Comparison of ENCODE assay signal across 10 cellular contexts in the genomic region with DNA sequence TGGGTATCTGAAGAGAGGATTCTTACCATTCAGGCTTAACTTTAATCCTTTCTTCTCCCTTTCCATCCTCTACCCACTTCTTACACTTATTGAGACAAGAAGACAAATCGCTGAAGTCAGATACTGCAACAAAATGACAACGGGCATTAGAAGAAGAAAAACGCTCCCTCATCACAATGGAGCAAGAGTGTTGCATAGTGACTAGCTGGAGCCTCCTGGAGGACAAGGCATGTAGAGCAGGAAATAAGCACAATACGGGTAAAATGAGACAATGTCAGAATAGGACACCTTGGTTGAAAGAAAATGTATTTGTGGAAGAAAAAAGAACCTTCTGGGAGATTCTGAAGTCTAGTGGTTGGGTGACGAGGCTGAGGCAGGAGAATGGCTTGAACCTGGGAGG.
DNase-seq lines count a peak whose midpoint lies in the region; ATAC-seq, FAIRE-seq and TF ChIP-seq lines count a peak whose summit lies in the region.
"Had no signal": no experiment of that assay in that cellular context is flagged by ENCODE, and none has a peak within 500 bp of the region (broad histone marks: within the 10 kb centered on the region; RNA-seq: fewer than 3 reads in every experiment).

No MANE protein-coding gene starts in this region.

- DNase-seq in A673 (ENCODE audit: low spot score) (peak; percentile 90), H54 (ENCODE audit: insufficient read length, low spot score) (peak; percentile 7), iPS DF 4.7 (ENCODE audit: extremely low read depth, low spot score) (peak; percentile 38), HK-2 (ENCODE audit: unreplicated experiment) (no peak), AG08395 (ENCODE audit: low spot score) (no peak)
- DNase-seq: activated CD4-positive, alpha-beta T cell treated with anti-CD3 and anti-CD28 coated beads, Interleukin-2, amount 50 U/mL, for 1 hour had no signal

- ATAC-seq in GM21528 (IDR thresholded peaks at IDR 0.05; ENCODE audit: low FRiP score, unreplicated experiment) (no peak), esophagus mucosa (no peak)
- ATAC-seq: K562 had no signal

- no peak overlapping the region; the same call in 1 of the 2 replicates for H3K4me2 ChIP-seq in OCI-LY1 (ENCODE audit: low read length)

- H3K9me2 ChIP-seq in OCI-LY1 (ENCODE audit: low read depth, low read length) = no peaks in the 10 kb centered on the region

- no peaks in the 10 kb centered on the region for H3F3A ChIP-seq in OCI-LY1 (ENCODE audit: insufficient read depth, low read length)

- peak; percentile 75 for FAIRE-seq in H54 (lab: Jason Lieb, UNC)
- FAIRE-seq: K562 had no signal

- H3K9ac ChIP-seq in OCI-LY1 (ENCODE audit: low read length) = no peak overlapping the region

- CTCF ChIA-PET in A673 (lab: Charles Lee) = interaction anchor here (0.7 kb wide), 1 partner anchor 217 kb away, joined by 3 read pairs; no protein-coding TSS in a partner anchor

- H3K9me3 ChIP-seq in A673 (ENCODE audit: low read depth, low read length, poor library complexity, severe bottlenecking) = no peaks in the 10 kb centered on the region
- H3K9me3 ChIP-seq in OCI-LY1 (ENCODE audit: low read length) = no peaks in the 10 kb centered on the region

- intact Hi-C loops in A673 (cut with micrococcal nuclease; ENCODE audit: unreplicated experiment) = loop anchor here (2.0 to 5.0 kb wide), 3 partner anchors 218 to 862 kb away; no protein-coding TSS in a partner anchor

- H3K27ac ChIP-seq in A673 (ENCODE audit: low read depth, low read length, poor library complexity, severe bottlenecking) = peak overlapping the region; percentile 84
- no peak overlapping the region for H3K27ac ChIP-seq in OCI-LY1 (ENCODE audit: low read depth, low read length, poor library complexity, severe bottlenecking)

- no peaks in the 10 kb centered on the region for H3K79me2 ChIP-seq in OCI-LY1 (ENCODE audit: insufficient read depth, low read length)

- H3K4me1 ChIP-seq in A673 (ENCODE audit: insufficient read depth, low read length, poor library complexity, severe bottlenecking) = peaks cover 49% of the 10 kb centered on the region
- H3K4me1 ChIP-seq in OCI-LY1 (ENCODE audit: insufficient read depth, low read length, severe bottlenecking) = no peaks in the 10 kb centered on the region

- no peak for TF ChIP-seq POLR2A in H54 (IDR thresholded peaks at IDR 0.05; ENCODE audit: low read depth, low read length)

- H3K36me3 ChIP-seq in A673 (ENCODE audit: insufficient read depth, low read length, poor library complexity, severe bottlenecking) = peaks cover 11% of the 10 kb centered on the region
- H3K36me3 ChIP-seq in OCI-LY1 (ENCODE audit: insufficient read depth, low read length) = no peaks in the 10 kb centered on the region

- BruUV-seq in A673 (replicated peaks; lab: Mats Ljungman, UMichigan) = no TSS peak

- peak overlapping the region; percentile 3; the same call in 1 of the 2 replicates for H2AFZ ChIP-seq in OCI-LY1 (ENCODE audit: low read length)

- no peaks in the 10 kb centered on the region for H3K27me3 ChIP-seq in A673 (replicated peaks; ENCODE audit: insufficient read depth, low read depth, low read length, poor library complexity)
- no peaks in the 10 kb centered on the region for H3K27me3 ChIP-seq in OCI-LY1 (ENCODE audit: insufficient read depth, low read length)

- H3K4me3 ChIP-seq in A673 (ENCODE audit: low read depth, low read length, poor library complexity, severe bottlenecking) = peak overlapping the region; percentile 39
- H3K4me3 ChIP-seq in OCI-LY1 (ENCODE audit: low read depth, low read length, poor library complexity, severe bottlenecking) = no peak overlapping the region
- H3K4me3 ChIP-seq: K562 had no signal

- H4K20me1 ChIP-seq in OCI-LY1 (ENCODE audit: insufficient read depth, low read length) = no peaks in the 10 kb centered on the region

- POLR2A ChIA-PET in A673 (lab: Charles Lee; ENCODE audit: low non-redundant PET) = interaction anchor here (1.2 kb wide), 1 partner anchor 216 kb away, joined by 4 read pairs; no protein-coding TSS in a partner anchor

- TF ChIP-seq CTCF in A673 (conservative IDR thresholded peaks at IDR 0.05; ENCODE audit: low read depth, low read length) (peak; percentile 81), OCI-LY1 (IDR thresholded peaks at IDR 0.05; ENCODE audit: low read length) (peak; percentile 59)

Comparison
In these comparisons a context has a peak if more than half of its experiments do, and no peak if none do; other contexts are left out.
1. DNase-seq: peak in A673 (single experiment), H54 (single experiment) and iPS DF 4.7 (single experiment); none in HK-2 (single experiment) and AG08395 (single experiment).